Comparison of ENCODE assay signal across 1 cellular context in genomic region chr17:20155258-20156195, GRCh38.
TF ChIP-seq lines count a peak whose summit lies in the region.

No MANE protein-coding gene starts in this region.

TF ChIP-seq in GM23338, 12 proteins besides CTCF, POLR2A, EP300 and RAD21 (continued from another document):
- TF ChIP-seq ZNF462 (CRISPR knock-in tag; IDR thresholded peaks at IDR 0.05) (no peak), ETS1 (IDR thresholded peaks at IDR 0.05) (no peak), JUNB (IDR thresholded peaks at IDR 0.05; ENCODE audit: unreplicated experiment) (no peak), ZNF331 (CRISPR knock-in tag; IDR thresholded peaks at IDR 0.05; ENCODE audit: low read depth) (no peak), POLR2AphosphoS5 (IDR thresholded peaks at IDR 0.05; ENCODE audit: low read depth) (peak; percentile 75), ZNF114 (CRISPR knock-in tag; IDR thresholded peaks at IDR 0.05) (no peak), EZH2 (IDR thresholded peaks at IDR 0.05; ENCODE audit: low read depth, unreplicated experiment) (no peak)
- TF ChIP-seq, protein P1, sequence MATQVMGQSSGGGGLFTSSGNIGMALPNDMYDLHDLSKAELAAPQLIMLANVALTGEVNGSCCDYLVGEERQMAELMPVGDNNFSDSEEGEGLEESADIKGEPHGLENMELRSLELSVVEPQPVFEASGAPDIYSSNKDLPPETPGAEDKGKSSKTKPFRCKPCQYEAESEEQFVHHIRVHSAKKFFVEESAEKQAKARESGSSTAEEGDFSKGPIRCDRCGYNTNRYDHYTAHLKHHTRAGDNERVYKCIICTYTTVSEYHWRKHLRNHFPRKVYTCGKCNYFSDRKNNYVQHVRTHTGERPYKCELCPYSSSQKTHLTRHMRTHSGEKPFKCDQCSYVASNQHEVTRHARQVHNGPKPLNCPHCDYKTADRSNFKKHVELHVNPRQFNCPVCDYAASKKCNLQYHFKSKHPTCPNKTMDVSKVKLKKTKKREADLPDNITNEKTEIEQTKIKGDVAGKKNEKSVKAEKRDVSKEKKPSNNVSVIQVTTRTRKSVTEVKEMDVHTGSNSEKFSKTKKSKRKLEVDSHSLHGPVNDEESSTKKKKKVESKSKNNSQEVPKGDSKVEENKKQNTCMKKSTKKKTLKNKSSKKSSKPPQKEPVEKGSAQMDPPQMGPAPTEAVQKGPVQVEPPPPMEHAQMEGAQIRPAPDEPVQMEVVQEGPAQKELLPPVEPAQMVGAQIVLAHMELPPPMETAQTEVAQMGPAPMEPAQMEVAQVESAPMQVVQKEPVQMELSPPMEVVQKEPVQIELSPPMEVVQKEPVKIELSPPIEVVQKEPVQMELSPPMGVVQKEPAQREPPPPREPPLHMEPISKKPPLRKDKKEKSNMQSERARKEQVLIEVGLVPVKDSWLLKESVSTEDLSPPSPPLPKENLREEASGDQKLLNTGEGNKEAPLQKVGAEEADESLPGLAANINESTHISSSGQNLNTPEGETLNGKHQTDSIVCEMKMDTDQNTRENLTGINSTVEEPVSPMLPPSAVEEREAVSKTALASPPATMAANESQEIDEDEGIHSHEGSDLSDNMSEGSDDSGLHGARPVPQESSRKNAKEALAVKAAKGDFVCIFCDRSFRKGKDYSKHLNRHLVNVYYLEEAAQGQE (IDR thresholded peaks at IDR 0.05; ENCODE audit: unreplicated experiment): no peak
